ENCODE assay signal across 10 cellular contexts in the genomic region with DNA sequence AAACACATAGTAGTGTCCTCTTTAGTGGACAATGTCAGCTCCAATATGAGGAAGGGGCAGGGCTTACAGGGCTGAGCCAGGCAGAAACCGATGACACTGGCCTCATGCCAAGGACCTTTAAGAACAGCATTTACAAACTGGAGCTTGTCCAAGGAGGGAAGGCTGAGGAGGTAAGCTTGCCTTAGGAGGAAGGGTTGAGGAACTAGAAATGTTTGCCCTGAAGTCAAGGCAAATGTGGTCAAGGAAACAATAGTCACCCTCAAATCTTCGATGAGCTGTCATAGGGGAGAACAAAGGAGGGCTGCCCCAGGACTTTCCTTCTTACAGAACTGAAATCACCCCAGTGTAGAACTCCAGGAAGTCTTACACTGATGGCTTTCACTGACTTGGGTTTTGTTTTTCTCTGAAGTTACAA.
A peak's percentile ranks its signal among the peaks of the same experiment; 100 is the strongest.
DNase-seq lines count a peak whose midpoint lies in the region; ATAC-seq and TF ChIP-seq lines count a peak whose summit lies in the region.
"Had no signal": no experiment of that assay in that cellular context is flagged by ENCODE, and none has a peak within 500 bp of the region (broad histone marks: within the 10 kb centered on the region; RNA-seq: fewer than 3 reads in every experiment).

No MANE protein-coding gene starts in this region.

- H3K27me3 ChIP-seq in upper lobe of right lung (no peaks in the 10 kb centered on the region), brain microvascular endothelial cell (replicated peaks) (no peaks in the 10 kb centered on the region)
- H3K27me3 ChIP-seq: neutrophil had no signal

- no peak for TF ChIP-seq CTCF in upper lobe of right lung (IDR thresholded peaks at IDR 0.05)
- no peak for TF ChIP-seq CTCF in brain microvascular endothelial cell (IDR thresholded peaks at IDR 0.05; ENCODE audit: low read depth, low read length, missing control alignments)

- in situ Hi-C loops in brain microvascular endothelial cell (cut with HindIII; ENCODE audit: low pct_ligation_motif_present, low sequenced_read_pairs), result no loop called here

- H3K9me3 Mint-ChIP-seq in activated naive CD4-positive, alpha-beta T cell treated with anti-CD3 and anti-CD28 coated beads, Interleukin-2, amount 50 U/mL, for 72 hours, result no peaks in the 10 kb centered on the region
- H3K9me3 Mint-ChIP-seq: CD8-positive, alpha-beta T cell had no signal

- peak; percentile 84 to 91 for ATAC-seq in activated naive CD4-positive, alpha-beta T cell treated with anti-CD3 and anti-CD28 coated beads, Interleukin-2, amount 50 U/mL, for 72 hours
- ATAC-seq in upper lobe of right lung, result peak; percentile 30
- ATAC-seq in HG02623 (IDR thresholded peaks at IDR 0.05; ENCODE audit: unreplicated experiment), result no peak
- no peak for ATAC-seq in GM18861 (IDR thresholded peaks at IDR 0.05; ENCODE audit: unreplicated experiment)
- ATAC-seq: CD8-positive, alpha-beta T cell had no signal

- no peaks in the 10 kb centered on the region for H3K9me3 ChIP-seq in upper lobe of right lung
- H3K9me3 ChIP-seq: neutrophil had no signal

- H3K4me3 ChIP-seq in upper lobe of right lung, result no peak overlapping the region
- no peak overlapping the region for H3K4me3 ChIP-seq in brain microvascular endothelial cell (ENCODE audit: low read depth, low read length)

- intact Hi-C loops in upper lobe of right lung (cut with DNase I), result no loop called here

- no peaks in the 10 kb centered on the region for H3K36me3 ChIP-seq in upper lobe of right lung
- H3K36me3 ChIP-seq in brain microvascular endothelial cell (replicated peaks), result no peaks in the 10 kb centered on the region
- H3K36me3 ChIP-seq: neutrophil had no signal

- no peaks in the 10 kb centered on the region for H3K36me3 Mint-ChIP-seq in activated naive CD4-positive, alpha-beta T cell treated with anti-CD3 and anti-CD28 coated beads, Interleukin-2, amount 50 U/mL, for 72 hours
- H3K36me3 Mint-ChIP-seq: CD8-positive, alpha-beta T cell had no signal

- H3K4me1 ChIP-seq in upper lobe of right lung, result no peaks in the 10 kb centered on the region

- peak overlapping the region in 1 of 2 donors; percentile 1 for H3K27ac Mint-ChIP-seq in activated naive CD4-positive, alpha-beta T cell treated with anti-CD3 and anti-CD28 coated beads, Interleukin-2, amount 50 U/mL, for 72 hours
- H3K27ac Mint-ChIP-seq: CD8-positive, alpha-beta T cell had no signal

- H3K27ac ChIP-seq in upper lobe of right lung (no peak overlapping the region), brain microvascular endothelial cell (no peak overlapping the region)
- H3K27ac ChIP-seq: neutrophil had no signal

- no peak for DNase-seq in activated naive CD4-positive, alpha-beta T cell treated with anti-CD3 and anti-CD28 coated beads, Interleukin-2, amount 50 U/mL, for 72 hours (ENCODE audit: low spot score in 2 of 2)
- no peak for DNase-seq in activated naive CD4-positive, alpha-beta T cell treated with anti-CD3 and anti-CD28 coated beads, Interleukin-2, amount 50 U/mL, for 16 hours
- DNase-seq in SKM-1 treated with dmso at 0.1 percent for 144 hours (lab: John Stamatoyannopoulos, UW; ENCODE audit: unreplicated experiment), result peak; percentile 72
- DNase-seq in globus pallidus (ENCODE audit: low spot score), result peak; percentile 54
- DNase-seq in upper lobe of right lung, result no peak
- no peak for DNase-seq in brain microvascular endothelial cell
- DNase-seq: CD8-positive, alpha-beta T cell had no signal

Comparison
In these comparisons a context has a peak if more than half of its experiments do, and no peak if none do; other contexts are left out.
1. ATAC-seq: peak in activated naive CD4-positive, alpha-beta T cell treated with anti-CD3 and anti-CD28 coated beads, Interleukin-2, amount 50 U/mL, for 72 hours (2 of 2) and upper lobe of right lung (single experiment); none in HG02623 (single experiment) and GM18861 (single experiment).
2. DNase-seq: peak in SKM-1 treated with dmso at 0.1 percent for 144 hours (single experiment) and globus pallidus (single experiment); none in activated naive CD4-positive, alpha-beta T cell treated with anti-CD3 and anti-CD28 coated beads, Interleukin-2, amount 50 U/mL, for 72 hours (0 of 2), activated naive CD4-positive, alpha-beta T cell treated with anti-CD3 and anti-CD28 coated beads, Interleukin-2, amount 50 U/mL, for 16 hours (single experiment), upper lobe of right lung (single experiment) and brain microvascular endothelial cell (single experiment).